8 cellular contexts compared by ENCODE assay signal in genomic region chr5:11715797-11716196, GRCh38.
"Had no signal": no experiment of that assay in that cellular context is flagged by ENCODE, and none has a peak within 500 bp of the region (broad histone marks: within the 10 kb centered on the region; RNA-seq: fewer than 3 reads in every experiment).

No MANE protein-coding gene starts in this region.

- DNase-seq: GM23248, GOT3, H7, HFFc6, IMR-90 had no signal

- ATAC-seq: HCT116, K562 had no signal

- H3K4me3 Mint-ChIP-seq: HFFc6 had no signal

- H3K27ac Mint-ChIP-seq: HFFc6 had no signal

- H3K4me3 ChIP-seq: GM23248, HAP-1, K562 had no signal

- H3K27ac ChIP-seq: GM23248 had no signal
